ENCODE assay signal across 26 cellular contexts in genomic region chr7:148830897-148831692, GRCh38.
"Had no signal": no experiment of that assay in that cellular context is flagged by ENCODE, and none has a peak within 500 bp of the region (broad histone marks: within the 10 kb centered on the region; RNA-seq: fewer than 3 reads in every experiment).

No MANE protein-coding gene starts in this region.

- H3K79me2 ChIP-seq: parathyroid adenoma had no signal

- H3K9me3 Mint-ChIP-seq: dendritic cell treated with granulocyte-macrophage colony-stimulating factor and Interleukin-4, amounts not matched to agents 40 ng/mL and 50 ng/mL, for 4 days; effector memory CD8-positive, alpha-beta T cell; natural killer cell treated with Interleukin-12 subunit alpha and Interleukin-12 subunit beta and Interleukin-15 and Interleukin-18, amount 100 ng/mL, for 72 hours; stimulated activated naive B cell treated with anti-CD40 and anti-IgM and Interleukin-4, amounts not matched to agents 10 μg/mL and 1 μg/mL and 100 μg/mL, for 72 hours; stimulated activated naive CD8-positive, alpha-beta T cell treated with anti-CD3 and anti-CD28 coated beads, Interleukin-15, amount 100 ng/mL, for 72 hours had no signal

- H2AFZ ChIP-seq: parathyroid adenoma had no signal

- H3K27me3 Mint-ChIP-seq: dendritic cell treated with granulocyte-macrophage colony-stimulating factor and Interleukin-4, amounts not matched to agents 40 ng/mL and 50 ng/mL, for 4 days; effector memory CD8-positive, alpha-beta T cell; natural killer cell treated with Interleukin-12 subunit alpha and Interleukin-12 subunit beta and Interleukin-15 and Interleukin-18, amount 100 ng/mL, for 72 hours; stimulated activated naive B cell treated with anti-CD40 and anti-IgM and Interleukin-4, amounts not matched to agents 10 μg/mL and 1 μg/mL and 100 μg/mL, for 72 hours; stimulated activated naive CD8-positive, alpha-beta T cell treated with anti-CD3 and anti-CD28 coated beads, Interleukin-15, amount 100 ng/mL, for 72 hours had no signal

- H3K4me3 ChIP-seq: esophagus muscularis mucosa, gastroesophageal sphincter, lung, psoas muscle, spleen, testis, tibial nerve, upper lobe of right lung, vagina had no signal

- ATAC-seq: effector memory CD8-positive, alpha-beta T cell; gastroesophageal sphincter; left colon; left ventricle myocardium superior; natural killer cell treated with Interleukin-12 subunit alpha and Interleukin-12 subunit beta and Interleukin-15 and Interleukin-18, amount 100 ng/mL, for 72 hours; psoas muscle; sciatic nerve; stimulated activated naive B cell treated with anti-CD40 and anti-IgM and Interleukin-4, amounts not matched to agents 10 μg/mL and 1 μg/mL and 100 μg/mL, for 72 hours; stimulated activated naive CD8-positive, alpha-beta T cell treated with anti-CD3 and anti-CD28 coated beads, Interleukin-15, amount 100 ng/mL, for 72 hours; upper lobe of right lung had no signal

- H3K27ac Mint-ChIP-seq: dendritic cell treated with granulocyte-macrophage colony-stimulating factor and Interleukin-4, amounts not matched to agents 40 ng/mL and 50 ng/mL, for 4 days; natural killer cell treated with Interleukin-12 subunit alpha and Interleukin-12 subunit beta and Interleukin-15 and Interleukin-18, amount 100 ng/mL, for 72 hours had no signal

- H3K27ac ChIP-seq: epithelial cell of prostate, esophagus muscularis mucosa, gastroesophageal sphincter, parathyroid adenoma, psoas muscle, spleen, testis, tibial nerve, upper lobe of right lung, vagina had no signal

- H3K4me3 Mint-ChIP-seq: dendritic cell treated with granulocyte-macrophage colony-stimulating factor and Interleukin-4, amounts not matched to agents 40 ng/mL and 50 ng/mL, for 4 days; effector memory CD8-positive, alpha-beta T cell; natural killer cell treated with Interleukin-12 subunit alpha and Interleukin-12 subunit beta and Interleukin-15 and Interleukin-18, amount 100 ng/mL, for 72 hours; stimulated activated naive B cell treated with anti-CD40 and anti-IgM and Interleukin-4, amounts not matched to agents 10 μg/mL and 1 μg/mL and 100 μg/mL, for 72 hours; stimulated activated naive CD8-positive, alpha-beta T cell treated with anti-CD3 and anti-CD28 coated beads, Interleukin-15, amount 100 ng/mL, for 72 hours had no signal

- H3K36me3 ChIP-seq: esophagus muscularis mucosa, gastroesophageal sphincter, tibial nerve, upper lobe of right lung, vagina had no signal

- H3K9me3 ChIP-seq: esophagus muscularis mucosa, gastroesophageal sphincter, psoas muscle, spleen, testis, tibial nerve, upper lobe of right lung, vagina had no signal

- H3K27me3 ChIP-seq: esophagus muscularis mucosa, gastroesophageal sphincter, spleen, testis, tibial nerve, upper lobe of right lung, vagina had no signal

- DNase-seq: effector memory CD8-positive, alpha-beta T cell; left colon; left ventricle myocardium superior; mesenchymal stem cell; midbrain; occipital lobe; psoas muscle; retina; spleen; stimulated activated CD4-positive, alpha-beta T cell treated with anti-CD3 and anti-CD28 coated beads, Interleukin-15, amount 100 ng/mL, for 24 hours; stimulated activated CD4-positive, alpha-beta T cell treated with anti-CD3 and anti-CD28 coated beads, Interleukin-1b, Interleukin-23, amount 100 ng/mL, for 48 hours; stimulated activated CD4-positive, alpha-beta T cell treated with anti-CD3 and anti-CD28 coated beads, Interleukin-4, amount 100 ng/mL, for 24 hours; stimulated activated naive B cell treated with anti-CD40 and anti-IgM and Interleukin-4, amounts not matched to agents 10 μg/mL and 1 μg/mL and 100 μg/mL, for 72 hours; stimulated activated naive CD8-positive, alpha-beta T cell treated with anti-CD3 and anti-CD28 coated beads, Interleukin-15, amount 100 ng/mL, for 72 hours; testis; upper lobe of right lung had no signal

- H3K4me1 Mint-ChIP-seq: stimulated activated naive B cell treated with anti-CD40 and anti-IgM and Interleukin-4, amounts not matched to agents 10 μg/mL and 1 μg/mL and 100 μg/mL, for 72 hours; stimulated activated naive CD8-positive, alpha-beta T cell treated with anti-CD3 and anti-CD28 coated beads, Interleukin-15, amount 100 ng/mL, for 72 hours had no signal

- H3K4me1 ChIP-seq: esophagus muscularis mucosa, gastroesophageal sphincter, parathyroid adenoma, psoas muscle, spleen, testis, tibial nerve, upper lobe of right lung, vagina had no signal
